In the genomic region with DNA sequence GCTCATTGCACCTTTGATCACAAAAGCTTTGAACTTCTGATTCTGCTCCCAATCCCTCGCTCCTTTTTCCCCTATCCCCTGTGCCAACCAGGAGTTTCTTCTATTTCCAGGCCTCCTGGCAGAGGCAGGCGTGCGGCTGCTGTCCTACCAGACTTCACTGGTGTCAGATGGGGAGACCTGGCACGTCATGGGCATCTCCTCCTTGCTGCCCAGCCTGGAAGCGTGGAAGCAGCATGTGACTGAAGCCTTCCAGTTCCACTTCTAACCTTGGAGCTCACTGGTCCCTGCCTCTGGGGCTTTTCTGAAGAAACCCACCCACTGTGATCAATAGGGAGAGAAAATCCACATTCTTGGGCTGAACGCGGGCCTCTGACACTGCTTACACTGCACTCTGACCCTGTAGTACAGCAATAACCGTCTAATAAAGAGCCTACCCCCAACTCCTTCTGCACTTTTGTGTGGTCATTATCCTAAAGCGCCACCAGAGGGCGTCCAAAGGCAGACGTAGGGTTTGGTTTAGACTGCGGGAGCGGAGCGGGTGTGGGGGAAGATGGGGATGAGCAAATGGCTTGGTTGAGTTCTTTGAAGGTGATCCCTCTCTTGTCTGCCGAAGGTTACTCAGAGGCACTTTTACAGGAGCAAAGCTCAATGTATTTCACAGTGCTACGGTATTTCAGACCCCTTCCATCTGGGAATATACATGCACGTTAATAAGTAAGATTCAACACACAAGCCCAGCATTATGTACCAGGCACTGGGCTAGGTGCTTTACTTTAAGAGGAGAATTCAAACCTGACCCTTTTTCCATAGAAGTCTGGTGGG, we compare ENCODE assay signal across 8 cellular contexts. TPM values are rescaled to one million over a fixed set of nuclear protein-coding genes. Genes with fewer than 3 reads are reported as not detected.
DNase-seq lines count a peak whose midpoint lies in the region; ATAC-seq and TF ChIP-seq lines count a peak whose summit lies in the region.

No MANE protein-coding gene starts in this region.

- no peak for TF ChIP-seq POLR2A in tibial nerve (IDR thresholded peaks at IDR 0.05)

- 35 to 38% methylated on average over 17 of the region's 17 CpGs for WGBS in tibial nerve, 2 donors

- peak; percentile 75 for TF ChIP-seq RAD21 in Ishikawa (IDR thresholded peaks at IDR 0.05; ENCODE audit: low read depth)

- no peaks in the 10 kb centered on the region for H4K20me1 ChIP-seq in PC-3 (ENCODE audit: low read length)

- peaks cover 9% of the 10 kb centered on the region for H3K36me3 Mint-ChIP-seq in activated T-helper 1 cell treated with anti-CD3 and anti-CD28 coated beads, Interleukin-12 subunit alpha, Interleukin-12 subunit beta, Interleukin-2, Interleukin-4 antibody, amounts not matched to agents 30 ng/mL and 10 ng/mL and 1 ng/mL, durations not matched to agents 14 hours and 24 hours and 36 hours (ENCODE audit: low read depth)

- no peaks in the 10 kb centered on the region; the same call in 1 of the 2 replicates for H3K36me3 ChIP-seq in PC-3 (ENCODE audit: low read depth, low read length)
- peaks cover 0 to 26% (median 0%) of the 10 kb centered on the region in 3 donors for H3K36me3 ChIP-seq in tibial nerve

- CTCF ChIA-PET in PC-3 (lab: Charles Lee), result interaction anchor here (0.5 kb wide), 1 partner anchor 65 kb away, joined by 3 read pairs; no protein-coding TSS in a partner anchor

- no TSS peak for BruUV-seq in PC-3 (replicated peaks; lab: Mats Ljungman, UMichigan)

- H3K27ac ChIP-seq in PC-3 (ENCODE audit: low read length), result no peak overlapping the region
- H3K27ac ChIP-seq in tibial nerve, result peak overlapping the region in 1 of 4 donors; percentile 14

- H3K9me3 ChIP-seq in PC-3 (ENCODE audit: low read length), result no peaks in the 10 kb centered on the region
- H3K9me3 ChIP-seq in tibial nerve, result no peaks in the 10 kb centered on the region

- H3K4me1 Mint-ChIP-seq in activated T-helper 1 cell treated with anti-CD3 and anti-CD28 coated beads, Interleukin-12 subunit alpha, Interleukin-12 subunit beta, Interleukin-2, Interleukin-4 antibody, amounts not matched to agents 30 ng/mL and 10 ng/mL and 1 ng/mL, durations not matched to agents 14 hours and 24 hours and 36 hours (ENCODE audit: low read depth), result peaks cover 25% of the 10 kb centered on the region

- H3K27me3 Mint-ChIP-seq in activated T-helper 1 cell treated with anti-CD3 and anti-CD28 coated beads, Interleukin-12 subunit alpha, Interleukin-12 subunit beta, Interleukin-2, Interleukin-4 antibody, amounts not matched to agents 30 ng/mL and 10 ng/mL and 1 ng/mL, durations not matched to agents 14 hours and 24 hours and 36 hours (ENCODE audit: insufficient read depth), result no peaks in the 10 kb centered on the region

- TF ChIP-seq EP300 in Ishikawa (IDR thresholded peaks at IDR 0.05; ENCODE audit: borderline replicate concordance), result no peak
- TF ChIP-seq EP300 in tibial nerve (IDR thresholded peaks at IDR 0.05), result no peak

- TF ChIP-seq CTCF in PC-3 (conservative IDR thresholded peaks at IDR 0.05; ENCODE audit: low read depth, low read length), result peak; percentile 92
- TF ChIP-seq CTCF in omental fat pad (IDR thresholded peaks at IDR 0.05), result peak in 1 of 3 donors; percentile 35
- peak; percentile 59 to 81 (median 71) for TF ChIP-seq CTCF in tibial nerve (IDR thresholded peaks at IDR 0.05)

- intact Hi-C loops in PC-3 (cut with micrococcal nuclease), result loop anchor here (1.0 to 10.0 kb wide), 4 partner anchors 37 to 129 kb away; no protein-coding TSS in a partner anchor
- intact Hi-C loops in activated T-helper 1 cell treated with anti-CD3 and anti-CD28 coated beads, Interleukin-12 subunit alpha, Interleukin-12 subunit beta, Interleukin-2, Interleukin-4 antibody, amounts not matched to agents 30 ng/mL and 10 ng/mL and 1 ng/mL, durations not matched to agents 14 hours and 24 hours and 36 hours (cut with micrococcal nuclease), result loop anchor here (1.0 to 10.0 kb wide), 3 partner anchors 65 to 141 kb away; no protein-coding TSS in a partner anchor

- no peak overlapping the region for H2AFZ ChIP-seq in PC-3 (ENCODE audit: low read length)

- H3K27me3 ChIP-seq in PC-3 (ENCODE audit: low read length), result no peaks in the 10 kb centered on the region
- no peaks in the 10 kb centered on the region for H3K27me3 ChIP-seq in tibial nerve

- no peaks in the 10 kb centered on the region for H3K9me3 Mint-ChIP-seq in activated T-helper 1 cell treated with anti-CD3 and anti-CD28 coated beads, Interleukin-12 subunit alpha, Interleukin-12 subunit beta, Interleukin-2, Interleukin-4 antibody, amounts not matched to agents 30 ng/mL and 10 ng/mL and 1 ng/mL, durations not matched to agents 14 hours and 24 hours and 36 hours

- H3K4me1 ChIP-seq in PC-3 (ENCODE audit: insufficient read depth, low read length) (no peaks in the 10 kb centered on the region), tibial nerve (peaks cover 0 to 29% (median 0%) of the 10 kb centered on the region in 4 donors)

- no peak overlapping the region for H3K4me3 ChIP-seq in PC-3 (ENCODE audit: low read length)
- H3K4me3 ChIP-seq in tibial nerve, result no peak overlapping the region

- H3K9me2 ChIP-seq in PC-3 (replicated peaks; ENCODE audit: low read length), result no peaks in the 10 kb centered on the region

- no peaks in the 10 kb centered on the region for H3F3A ChIP-seq in PC-3 (ENCODE audit: low read length, unreplicated experiment)

- ATAC-seq in GM19328 (IDR thresholded peaks at IDR 0.05; ENCODE audit: unreplicated experiment) (peak; percentile 56), PC-3 (peak; percentile 72), omental fat pad (ENCODE audit: low FRiP score) (peak; percentile 64)

- POLR2A ChIA-PET in PC-3 (lab: Charles Lee; ENCODE audit: unreplicated experiment), result interaction anchor here (0.5 kb wide), 1 partner anchor 153 kb away, joined by 3 read pairs; no protein-coding TSS in a partner anchor

- no peaks in the 10 kb centered on the region for H3K79me2 ChIP-seq in PC-3 (ENCODE audit: low read length)

- H3K9ac ChIP-seq in PC-3 (ENCODE audit: low read length), result no peak overlapping the region

- no peak overlapping the region for H3K4me2 ChIP-seq in PC-3 (ENCODE audit: low read length)

- no peak overlapping the region for H3K4me3 Mint-ChIP-seq in activated T-helper 1 cell treated with anti-CD3 and anti-CD28 coated beads, Interleukin-12 subunit alpha, Interleukin-12 subunit beta, Interleukin-2, Interleukin-4 antibody, amounts not matched to agents 30 ng/mL and 10 ng/mL and 1 ng/mL, durations not matched to agents 14 hours and 24 hours and 36 hours

- DNase-seq in C1 segment of cervical spinal cord (lab: John Stamatoyannopoulos, UW) (peak in 11 of 14 donors; percentile 2 to 63 (median 51)), PC-3 (peak; percentile 81), foreskin melanocyte (peak; percentile 56), omental fat pad (ENCODE audit: low spot score) (no peak), tibial nerve (ENCODE audit: low spot score in 2 of 2) (peak; percentile 46 to 47)
- DNase-seq in activated T-helper 1 cell treated with anti-CD3 and anti-CD28 coated beads, Interleukin-12 subunit alpha, Interleukin-12 subunit beta, Interleukin-2, Interleukin-4 antibody, amounts not matched to agents 30 ng/mL and 10 ng/mL and 1 ng/mL, durations not matched to agents 14 hours and 24 hours and 36 hours (ENCODE audit: low spot score), result peak; percentile 21

- no peak overlapping the region for H3K27ac Mint-ChIP-seq in activated T-helper 1 cell treated with anti-CD3 and anti-CD28 coated beads, Interleukin-12 subunit alpha, Interleukin-12 subunit beta, Interleukin-2, Interleukin-4 antibody, amounts not matched to agents 30 ng/mL and 10 ng/mL and 1 ng/mL, durations not matched to agents 14 hours and 24 hours and 36 hours

TF ChIP-seq in Ishikawa, 13 proteins besides CTCF, POLR2A, EP300 and RAD21:
- TF ChIP-seq USF1 (IDR thresholded peaks at IDR 0.05) (no peak), EGR1 (IDR thresholded peaks at IDR 0.05) (no peak), CREB1 (IDR thresholded peaks at IDR 0.05; ENCODE audit: low read depth) (no peak), TEAD4 (IDR thresholded peaks at IDR 0.05) (no peak), TAF1 (IDR thresholded peaks at IDR 0.05; ENCODE audit: low read depth) (no peak), YY1 (IDR thresholded peaks at IDR 0.05; ENCODE audit: low read depth) (no peak)

RNA-seq across cellular contexts. Expression of gene HMGCS2, which starts 24.7 kb away (rescaled TPM):
- total RNA-seq in PC-3 (2014; rRNA removed) (not detected in 2 replicates), omental fat pad (1 to 10 TPM in 1 of 4 donors, under 1 TPM in 2, not detected in 1; 0.56 to 4.3 (median 0.96) TPM), tibial nerve (not detected)
- total RNA-seq in activated T-helper 1 cell treated with anti-CD3 and anti-CD28 coated beads, Interleukin-12 subunit alpha, Interleukin-12 subunit beta, Interleukin-2, Interleukin-4 antibody, amounts not matched to agents 30 ng/mL and 10 ng/mL and 1 ng/mL, durations not matched to agents 14 hours and 24 hours and 36 hours, result not detected in 2 replicates

RNA-seq across cellular contexts. Expression of gene PHGDH, which starts 32.3 kb away (rescaled TPM):
- total RNA-seq in PC-3 (2014; rRNA removed), result 134 and 155 TPM in 2 replicates
- total RNA-seq in activated T-helper 1 cell treated with anti-CD3 and anti-CD28 coated beads, Interleukin-12 subunit alpha, Interleukin-12 subunit beta, Interleukin-2, Interleukin-4 antibody, amounts not matched to agents 30 ng/mL and 10 ng/mL and 1 ng/mL, durations not matched to agents 14 hours and 24 hours and 36 hours, result 46.7 and 49.3 TPM in 2 replicates
- 10 to 100 TPM; 21.5 to 95.4 (median 28.4) TPM for total RNA-seq in omental fat pad
- total RNA-seq in tibial nerve, result 10 to 100 TPM; 16.5 to 56.3 (median 42.9) TPM
